10 cellular contexts compared by ENCODE assay signal in the genomic region with DNA sequence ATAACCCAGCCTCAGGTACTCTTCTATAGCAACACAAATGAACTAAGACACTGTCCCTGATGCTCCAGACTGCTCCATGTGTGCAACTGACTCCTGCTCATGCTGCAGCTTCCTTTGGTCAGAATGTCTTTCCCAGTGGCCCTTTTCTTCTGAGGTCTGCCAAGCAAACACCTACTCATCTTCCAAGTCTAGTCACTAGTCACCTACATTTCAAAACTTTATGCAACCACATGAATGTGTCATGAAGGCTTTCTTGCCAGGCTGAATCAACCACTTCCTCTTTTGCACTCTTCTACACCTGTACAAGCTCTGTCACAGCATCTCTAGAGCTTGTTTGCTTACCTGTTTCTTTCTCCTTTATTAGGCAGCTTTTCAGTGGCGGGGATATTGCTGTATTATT.
DNase-seq lines count a peak whose midpoint lies in the region; ATAC-seq and TF ChIP-seq lines count a peak whose summit lies in the region.
"Had no signal": no experiment of that assay in that cellular context is flagged by ENCODE, and none has a peak within 500 bp of the region (broad histone marks: within the 10 kb centered on the region; RNA-seq: fewer than 3 reads in every experiment).

No MANE protein-coding gene starts in this region.

- no peaks in the 10 kb centered on the region for H3K9me3 Mint-ChIP-seq in natural killer cell treated with Interleukin-12 subunit alpha and Interleukin-12 subunit beta and Interleukin-15 and Interleukin-18, amount 100 ng/mL, for 72 hours
- no peaks in the 10 kb centered on the region for H3K9me3 Mint-ChIP-seq in natural killer cell

- DNase-seq in natural killer cell treated with Interleukin-12 subunit alpha and Interleukin-12 subunit beta and Interleukin-15 and Interleukin-18, amount 100 ng/mL, for 72 hours (ENCODE audit: low spot score) = no peak
- DNase-seq in natural killer cell (no peak), OCI-LY7 (ENCODE audit: low spot score) (peak; percentile 24), GM03348 (ENCODE audit: low spot score) (no peak)
- DNase-seq in stimulated activated naive CD8-positive, alpha-beta T cell treated with anti-CD3 and anti-CD28 coated beads, Interleukin-15, Interleukin-2, amounts not matched to agents 100 U/mL and 50 U/mL, for 24 hours = peak; percentile 4
- no peak for DNase-seq in activated naive CD4-positive, alpha-beta T cell treated with Interleukin-2 at 50 U/mL for 16 hours
- DNase-seq: islet precursor cell had no signal

- intact Hi-C loops in natural killer cell (cut with micrococcal nuclease) = no loop called here
- intact Hi-C loops in OCI-LY7 (cut with micrococcal nuclease; ENCODE audit: unreplicated experiment) = loop anchor here (5.0 to 10.0 kb wide), 2 partner anchors 851 to 1158 kb away; no protein-coding TSS in a partner anchor

- peaks cover 22 to 23% of the 10 kb centered on the region in 2 donors for H3K27me3 Mint-ChIP-seq in natural killer cell treated with Interleukin-12 subunit alpha and Interleukin-12 subunit beta and Interleukin-15 and Interleukin-18, amount 100 ng/mL, for 72 hours
- peaks cover 7 to 12% of the 10 kb centered on the region in 2 donors for H3K27me3 Mint-ChIP-seq in natural killer cell (ENCODE audit: low read depth in 2 of 2)

- H3K4me1 ChIP-seq in OCI-LY7 (ENCODE audit: insufficient read depth, low read length, poor library complexity, severe bottlenecking) = no peaks in the 10 kb centered on the region
- H3K4me1 ChIP-seq: BLaER1 treated with 17β-estradiol and CSF1 and Interleukin-3, amounts not matched to agents 10 nM and 100 nM had no signal

- H3K4me1 Mint-ChIP-seq in natural killer cell treated with Interleukin-12 subunit alpha and Interleukin-12 subunit beta and Interleukin-15 and Interleukin-18, amount 100 ng/mL, for 72 hours (ENCODE audit: low read depth in 2 of 2) = peaks cover 4 to 5% of the 10 kb centered on the region in 2 donors
- no peaks in the 10 kb centered on the region for H3K4me1 Mint-ChIP-seq in natural killer cell

- no peaks in the 10 kb centered on the region for H4K20me1 ChIP-seq in OCI-LY7 (ENCODE audit: insufficient read depth, low read length)
- H4K20me1 ChIP-seq: BLaER1 treated with 17β-estradiol and CSF1 and Interleukin-3, amounts not matched to agents 10 nM and 100 nM had no signal

- H3K4me2 ChIP-seq in OCI-LY7 (ENCODE audit: low read length) = no peak overlapping the region
- H3K4me2 ChIP-seq: BLaER1 treated with 17β-estradiol and CSF1 and Interleukin-3, amounts not matched to agents 10 nM and 100 nM had no signal

- no peak overlapping the region for H3K4me3 ChIP-seq in OCI-LY7 (ENCODE audit: low read depth, low read length, poor library complexity, severe bottlenecking)
- H3K4me3 ChIP-seq: BLaER1 treated with 17β-estradiol and CSF1 and Interleukin-3, amounts not matched to agents 10 nM and 100 nM had no signal

- no peaks in the 10 kb centered on the region for H3K36me3 ChIP-seq in OCI-LY7 (ENCODE audit: insufficient read depth, low read length)
- H3K36me3 ChIP-seq: BLaER1 treated with 17β-estradiol and CSF1 and Interleukin-3, amounts not matched to agents 10 nM and 100 nM had no signal

- H3K9me3 ChIP-seq in OCI-LY7 (ENCODE audit: low read length) = no peaks in the 10 kb centered on the region
- H3K9me3 ChIP-seq: BLaER1 treated with 17β-estradiol and CSF1 and Interleukin-3, amounts not matched to agents 10 nM and 100 nM had no signal

- H3K27ac ChIP-seq in OCI-LY7 (ENCODE audit: low read depth, low read length, poor library complexity, severe bottlenecking) = no peak overlapping the region
- H3K27ac ChIP-seq: BLaER1 treated with 17β-estradiol and CSF1 and Interleukin-3, amounts not matched to agents 10 nM and 100 nM had no signal

- CTCF ChIA-PET in OCI-LY7 (lab: Charles Lee; ENCODE audit: unreplicated experiment) = no interaction called here

- BruUV-seq in OCI-LY7 (replicated peaks; lab: Mats Ljungman, UMichigan) = no TSS peak

- no peak overlapping the region for H3K4me3 Mint-ChIP-seq in natural killer cell treated with Interleukin-12 subunit alpha and Interleukin-12 subunit beta and Interleukin-15 and Interleukin-18, amount 100 ng/mL, for 72 hours
- no peak overlapping the region for H3K4me3 Mint-ChIP-seq in natural killer cell

- no peaks in the 10 kb centered on the region for H3K79me2 ChIP-seq in OCI-LY7 (ENCODE audit: insufficient read depth, low read depth, low read length)

- no peaks in the 10 kb centered on the region for H3K36me3 Mint-ChIP-seq in natural killer cell treated with Interleukin-12 subunit alpha and Interleukin-12 subunit beta and Interleukin-15 and Interleukin-18, amount 100 ng/mL, for 72 hours
- no peaks in the 10 kb centered on the region for H3K36me3 Mint-ChIP-seq in natural killer cell

- H3K9me2 ChIP-seq in OCI-LY7 (ENCODE audit: insufficient read depth, low read length) = no peaks in the 10 kb centered on the region

- no peak overlapping the region for H3K27ac Mint-ChIP-seq in natural killer cell treated with Interleukin-12 subunit alpha and Interleukin-12 subunit beta and Interleukin-15 and Interleukin-18, amount 100 ng/mL, for 72 hours
- no peak overlapping the region for H3K27ac Mint-ChIP-seq in natural killer cell

- no peak overlapping the region for H2AFZ ChIP-seq in OCI-LY7 (ENCODE audit: low read length)

- TF ChIP-seq CTCF in natural killer cell (IDR thresholded peaks at IDR 0.05) = no peak
- no peak for TF ChIP-seq CTCF in OCI-LY7 (conservative IDR thresholded peaks at IDR 0.05; ENCODE audit: low read length)

- POLR2A ChIA-PET in OCI-LY7 (lab: Charles Lee) = interaction anchor here (1.6 kb wide), 1 partner anchor 29 kb away, joined by 4 read pairs; no protein-coding TSS in a partner anchor

- ATAC-seq in natural killer cell treated with Interleukin-12 subunit alpha and Interleukin-12 subunit beta and Interleukin-15 and Interleukin-18, amount 100 ng/mL, for 72 hours = peak; percentile 49 to 59
- no peak for ATAC-seq in natural killer cell
- ATAC-seq in HG03025 (IDR thresholded peaks at IDR 0.05; ENCODE audit: low FRiP score, unreplicated experiment) = peak; percentile 96
- ATAC-seq in stimulated activated naive CD8-positive, alpha-beta T cell treated with anti-CD3 and anti-CD28 coated beads, Interleukin-15, Interleukin-2, amounts not matched to agents 100 U/mL and 50 U/mL, for 24 hours = peak; percentile 81
- no peak for ATAC-seq in HG02840 (IDR thresholded peaks at IDR 0.05; ENCODE audit: low FRiP score, unreplicated experiment)

Comparison
In these comparisons a context has a peak if more than half of its experiments do, and no peak if none do; other contexts are left out.
1. ATAC-seq: peak in natural killer cell treated with Interleukin-12 subunit alpha and Interleukin-12 subunit beta and Interleukin-15 and Interleukin-18, amount 100 ng/mL, for 72 hours (2 of 2), HG03025 (single experiment) and stimulated activated naive CD8-positive, alpha-beta T cell treated with anti-CD3 and anti-CD28 coated beads, Interleukin-15, Interleukin-2, amounts not matched to agents 100 U/mL and 50 U/mL, for 24 hours (single experiment); none in natural killer cell (0 of 3) and HG02840 (single experiment).
2. DNase-seq: peak in OCI-LY7 (single experiment) and stimulated activated naive CD8-positive, alpha-beta T cell treated with anti-CD3 and anti-CD28 coated beads, Interleukin-15, Interleukin-2, amounts not matched to agents 100 U/mL and 50 U/mL, for 24 hours (single experiment); none in natural killer cell treated with Interleukin-12 subunit alpha and Interleukin-12 subunit beta and Interleukin-15 and Interleukin-18, amount 100 ng/mL, for 72 hours (single experiment), natural killer cell (single experiment), GM03348 (single experiment) and activated naive CD4-positive, alpha-beta T cell treated with Interleukin-2 at 50 U/mL for 16 hours (single experiment).